ENCODE assay signal across 17 cellular contexts in the genomic region with DNA sequence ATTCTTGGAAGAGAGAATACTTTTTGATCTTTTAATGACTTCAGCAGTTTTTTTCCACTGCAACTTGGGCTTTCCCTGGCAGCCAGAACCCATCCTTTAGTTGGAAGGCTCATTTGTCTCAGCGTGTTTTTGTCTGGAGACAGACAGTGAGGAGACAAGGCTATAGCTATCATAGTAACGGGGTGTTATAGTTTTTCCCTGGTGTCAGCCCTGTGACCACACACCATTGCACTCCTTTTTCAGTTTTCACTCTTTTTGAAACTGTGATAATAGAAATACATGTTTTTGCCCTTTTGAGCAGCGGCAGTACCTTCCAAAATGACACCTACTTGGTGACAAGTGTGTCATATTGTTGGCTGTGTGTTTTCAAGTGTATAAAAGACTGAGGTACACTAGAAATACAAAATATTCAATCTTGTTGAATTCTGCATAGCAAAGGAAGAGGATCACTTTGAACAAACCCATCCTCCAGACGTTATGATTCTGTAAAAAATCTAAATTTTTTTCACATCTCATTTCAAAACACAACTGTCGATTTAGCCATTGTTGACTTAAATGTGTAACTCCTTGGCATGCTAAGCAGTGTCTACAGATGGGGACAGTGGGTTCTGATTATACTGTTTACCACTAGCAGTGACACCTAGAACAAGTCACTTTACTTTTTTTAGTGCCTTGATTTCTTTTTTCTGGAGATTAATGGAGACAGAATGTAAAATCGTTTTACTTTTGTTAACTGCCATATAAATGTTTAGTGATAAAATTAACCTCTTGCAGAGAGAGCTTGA.
"Had no signal": no experiment of that assay in that cellular context is flagged by ENCODE, and none has a peak within 500 bp of the region (broad histone marks: within the 10 kb centered on the region; RNA-seq: fewer than 3 reads in every experiment).

No MANE protein-coding gene starts in this region.

- H3K9ac ChIP-seq: SK-N-SH had no signal

- H3K4me2 ChIP-seq: SK-N-SH had no signal

- H3K9me3 ChIP-seq: MG63 had no signal

- DNase-seq: KBM-7, MG63, NCI-H1092, NCI-H1105 treated with DMSO at 0.1 percent for 48 hours, NCI-H1417 treated with DMSO at 0.1 percent for 48 hours, NCI-H146, NCI-H187, NCI-H2029, NCI-H2171 treated with DMSO at 0.1 percent for 48 hours, NCI-H526 treated with DMSO at 0.1 percent for 48 hours, NCI-H748 treated with DMSO at 0.1 percent for 48 hours, PC-3, SHP77, SK-N-SH, SW 1271 had no signal

- H3K4me3 ChIP-seq: MG63 had no signal

- H3K27me3 ChIP-seq: MG63 had no signal

- H3K36me3 ChIP-seq: MG63 had no signal

- ATAC-seq: Panc1, PC-3 had no signal

- H3K27ac ChIP-seq: RWPE1 had no signal
